8 cellular contexts compared by ENCODE assay signal in genomic region chr9:96344458-96345180, GRCh38. TPM values are rescaled to one million over a fixed set of nuclear protein-coding genes. Genes with fewer than 3 reads are reported as not detected.
DNase-seq lines count a peak whose midpoint lies in the region; ATAC-seq and TF ChIP-seq lines count a peak whose summit lies in the region.

No MANE protein-coding gene starts in this region.

- DNase-seq in HFFc6 (peak; percentile 85), Peyer's patch (peak in 2 of 3 donors; percentile 64 to 77), mucosa of descending colon (peak in 2 of 3 donors; percentile 40 to 41), activated gamma-delta T cell (lab: John Stamatoyannopoulos, UW) (no peak), NK-92 (lab: John Stamatoyannopoulos, UW; ENCODE audit: unreplicated experiment) (no peak)

- H3K9me3 Mint-ChIP-seq in HFFc6 = no peaks in the 10 kb centered on the region

- ATAC-seq in esophagus mucosa (peak; percentile 91), mucosa of descending colon (peak; percentile 87), HG02610 (IDR thresholded peaks at IDR 0.05; ENCODE audit: unreplicated experiment) (no peak), HG03460 (IDR thresholded peaks at IDR 0.05; ENCODE audit: unreplicated experiment) (no peak)

- H3K4me1 ChIP-seq in Peyer's patch (peaks cover 0 to 27% (median 0%) of the 10 kb centered on the region in 4 donors), mucosa of descending colon (ENCODE audit: low read depth) (peaks cover 6% of the 10 kb centered on the region)

- peak overlapping the region in 2 of 4 donors; percentile 51 to 65 for H3K27ac ChIP-seq in Peyer's patch

- H3K27me3 Mint-ChIP-seq in HFFc6 (ENCODE audit: insufficient read depth) = peaks cover 1% of the 10 kb centered on the region; the same call in 1 of the 2 replicates

- H3K4me3 Mint-ChIP-seq in HFFc6 = peak overlapping the region; percentile 34; the same call in 1 of the 2 replicates

- no peak for TF ChIP-seq POLR2A in Peyer's patch (IDR thresholded peaks at IDR 0.05)

- H3K27me3 ChIP-seq in Peyer's patch = no peaks in the 10 kb centered on the region

- intact Hi-C loops in mucosa of descending colon (cut with DNase I, micrococcal nuclease) = no loop called here

- peaks cover 20% of the 10 kb centered on the region for H3K36me3 Mint-ChIP-seq in HFFc6 (ENCODE audit: low read depth)

- TF ChIP-seq CTCF in HFFc6 (IDR thresholded peaks at IDR 0.05) = no peak
- TF ChIP-seq CTCF in Peyer's patch (IDR thresholded peaks at IDR 0.05) = no peak
- no peak for TF ChIP-seq CTCF in mucosa of descending colon (IDR thresholded peaks at IDR 0.05)

- H3K9me3 ChIP-seq in Peyer's patch (no peaks in the 10 kb centered on the region), mucosa of descending colon (no peaks in the 10 kb centered on the region)

- H3K36me3 ChIP-seq in Peyer's patch = peaks cover 0 to 29% (median 0%) of the 10 kb centered on the region in 3 donors
- H3K36me3 ChIP-seq in mucosa of descending colon (ENCODE audit: low read depth) = no peaks in the 10 kb centered on the region

- peaks cover 37% of the 10 kb centered on the region for H3K4me1 Mint-ChIP-seq in HFFc6 (ENCODE audit: low read depth)

- H3K4me3 ChIP-seq in Peyer's patch (no peak overlapping the region), mucosa of descending colon (no peak overlapping the region)

- peak overlapping the region; percentile 48; the same call in 1 of the 2 replicates for H3K27ac Mint-ChIP-seq in HFFc6

RNA-seq across cellular contexts. Expression of gene SLC35D2, which starts 38.9 kb away (rescaled TPM):
- total RNA-seq in HFFc6 (2021; fragmentation: NEBNext Ultra II Directional; extraction: Animal tissue kit (Norgen Biotek cat#: 25700)) = 10 to 100 TPM; 15.6 to 23.9 (median 19.9) TPM
- total RNA-seq in Peyer's patch = 100 to 1,000 TPM in 1 of 4 donors, 10 to 100 TPM in 3; 38.8 to 140 (median 84.9) TPM
- 14.9 TPM for total RNA-seq in esophagus mucosa
- 100 to 1,000 TPM in 1 of 3 donors, 10 to 100 TPM in 2; 53.5 to 112 (median 82.8) TPM for total RNA-seq in mucosa of descending colon

RNA-seq across cellular contexts. Expression of gene HSD17B3, which starts 42.6 kb away (rescaled TPM):
- not detected for total RNA-seq in HFFc6 (2021; fragmentation: NEBNext Ultra II Directional; extraction: Animal tissue kit (Norgen Biotek cat#: 25700))
- total RNA-seq in Peyer's patch (10 to 100 TPM in 1 of 4 donors, 1 to 10 TPM in 2, not detected in 1; 1.6 to 14.5 (median 2.0) TPM), esophagus mucosa (not detected), mucosa of descending colon (1 to 10 TPM; 1.4 to 1.9 (median 1.6) TPM)

Comparison
In these comparisons a context has a peak if more than half of its experiments do, and no peak if none do; other contexts are left out.
1. DNase-seq: peak in HFFc6 (single experiment), Peyer's patch (2 of 3) and mucosa of descending colon (2 of 3); none in activated gamma-delta T cell (single experiment) and NK-92 (single experiment).
2. ATAC-seq: peak in esophagus mucosa (single experiment) and mucosa of descending colon (single experiment); none in HG02610 (single experiment) and HG03460 (single experiment).